In the genomic region with DNA sequence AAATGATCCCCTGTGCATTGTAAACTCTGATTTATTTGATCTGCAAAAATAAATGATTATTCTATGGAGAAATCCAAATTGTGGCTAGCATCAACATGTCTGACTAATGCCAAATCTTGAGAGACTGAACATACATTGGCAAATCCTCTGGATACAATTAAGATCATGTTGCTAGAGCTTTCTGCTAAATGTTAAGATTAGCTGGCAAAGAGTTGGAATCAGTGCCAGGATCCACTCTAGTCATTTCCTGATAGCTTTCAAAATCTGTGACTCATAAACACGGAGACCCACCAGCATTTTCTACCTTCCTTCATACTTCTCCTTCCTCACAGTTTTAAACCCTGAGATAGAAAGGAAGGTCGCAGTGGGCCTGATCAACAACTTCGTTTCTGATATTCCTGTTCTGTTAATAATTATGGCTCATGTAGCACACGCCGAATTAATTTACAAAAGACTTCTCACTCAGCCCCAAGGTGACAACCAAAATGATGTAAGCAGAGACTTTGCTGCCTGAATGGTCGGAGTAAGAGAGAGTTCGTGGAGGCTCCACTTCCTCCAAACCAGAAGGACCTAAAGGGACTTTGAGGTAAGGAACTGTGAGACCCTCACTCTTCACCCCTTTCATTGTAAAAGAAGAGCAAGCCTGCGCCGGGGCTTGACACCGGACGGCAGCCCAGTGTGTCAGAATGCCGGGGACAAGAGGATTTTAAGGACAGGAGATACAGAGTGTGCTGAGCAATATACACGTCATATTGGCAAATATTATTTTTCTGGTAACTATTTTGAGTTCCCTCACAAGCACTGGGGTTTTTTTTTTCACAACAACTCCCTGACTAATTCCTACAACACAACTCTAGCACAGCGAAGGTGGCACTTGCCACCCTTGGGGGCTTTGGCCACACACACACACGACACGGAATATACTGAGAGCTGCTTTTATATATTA, we compare ENCODE assay signal across 14 cellular contexts. TPM values are rescaled to one million over a fixed set of nuclear protein-coding genes. Genes with fewer than 3 reads are reported as not detected.
DNase-seq lines count a peak whose midpoint lies in the region; ATAC-seq and TF ChIP-seq lines count a peak whose summit lies in the region.
"Had no signal": no experiment of that assay in that cellular context is flagged by ENCODE, and none has a peak within 500 bp of the region (broad histone marks: within the 10 kb centered on the region; RNA-seq: fewer than 3 reads in every experiment).

No MANE protein-coding gene starts in this region.

- no peaks in the 10 kb centered on the region for H3K4me1 ChIP-seq in BE2C
- H3K4me1 ChIP-seq: Peyer's patch had no signal

- TF ChIP-seq CTCF in AG10803 (conservative IDR thresholded peaks at IDR 0.05; ENCODE audit: low read length) (no peak), chondrocyte (IDR thresholded peaks at IDR 0.05) (no peak), BE2C (IDR thresholded peaks at IDR 0.05; ENCODE audit: low read depth, low read length) (no peak)

- H3K36me3 ChIP-seq in BE2C, result no peaks in the 10 kb centered on the region
- H3K36me3 ChIP-seq: Peyer's patch had no signal

- DNase-seq in AG10803 (ENCODE audit: low read depth), result peak; percentile 93
- peak; percentile 91 for DNase-seq in M059J (ENCODE audit: low read depth)
- no peak for DNase-seq in chondrocyte (ENCODE audit: low spot score)
- DNase-seq in lung microvascular endothelial cell (ENCODE audit: low read depth in 2 of 2), result peak; percentile 69 to 84
- no peak for DNase-seq in BE2C
- DNase-seq in OCI-M2 (lab: John Stamatoyannopoulos, UW; ENCODE audit: unreplicated experiment), result no peak
- no peak for DNase-seq in RPMI8226
- DNase-seq: activated T-cell treated with anti-CD3 and anti-CD28 coated beads, Interleukin-2, amount 50 U/mL, for 4 hours; cerebellar nuclear complex; naive thymus-derived CD4-positive, alpha-beta T cell; NCI-H146; Peyer's patch had no signal

- no peaks in the 10 kb centered on the region for H3K27me3 ChIP-seq in BE2C
- H3K27me3 ChIP-seq: Peyer's patch had no signal

- no peaks in the 10 kb centered on the region for H3K9me3 ChIP-seq in BE2C
- H3K9me3 ChIP-seq: Peyer's patch had no signal

- H3K36me3 Mint-ChIP-seq in chondrocyte (ENCODE audit: low read depth), result peaks cover 16% of the 10 kb centered on the region
- H3K36me3 Mint-ChIP-seq: naive thymus-derived CD4-positive, alpha-beta T cell; stimulated activated effector memory CD8-positive, alpha-beta T cell treated with anti-CD3 and anti-CD28 coated beads, Interleukin-12 subunit alpha, Interleukin-12 subunit beta, amount 100 ng/mL, for 72 hours had no signal

- no peak for ATAC-seq in GM21515 (IDR thresholded peaks at IDR 0.05; ENCODE audit: unreplicated experiment)
- ATAC-seq: activated T-cell treated with anti-CD3 and anti-CD28 coated beads, Interleukin-2, amount 50 U/mL, for 4 hours; naive thymus-derived CD4-positive, alpha-beta T cell; stimulated activated effector memory CD8-positive, alpha-beta T cell treated with anti-CD3 and anti-CD28 coated beads, Interleukin-12 subunit alpha, Interleukin-12 subunit beta, amount 100 ng/mL, for 72 hours had no signal

- no peaks in the 10 kb centered on the region for H3K9me3 Mint-ChIP-seq in chondrocyte (ENCODE audit: low read depth)
- H3K9me3 Mint-ChIP-seq: activated T-cell treated with anti-CD3 and anti-CD28 coated beads, Interleukin-2, amount 50 U/mL, for 4 hours; naive thymus-derived CD4-positive, alpha-beta T cell; stimulated activated effector memory CD8-positive, alpha-beta T cell treated with anti-CD3 and anti-CD28 coated beads, Interleukin-12 subunit alpha, Interleukin-12 subunit beta, amount 100 ng/mL, for 72 hours had no signal

- H3K27me3 Mint-ChIP-seq in chondrocyte (ENCODE audit: low read depth), result no peaks in the 10 kb centered on the region

- H3K4me3 Mint-ChIP-seq in chondrocyte (ENCODE audit: unreplicated experiment), result no peak overlapping the region
- H3K4me3 Mint-ChIP-seq: activated T-cell treated with anti-CD3 and anti-CD28 coated beads, Interleukin-2, amount 50 U/mL, for 4 hours; naive thymus-derived CD4-positive, alpha-beta T cell; stimulated activated effector memory CD8-positive, alpha-beta T cell treated with anti-CD3 and anti-CD28 coated beads, Interleukin-12 subunit alpha, Interleukin-12 subunit beta, amount 100 ng/mL, for 72 hours had no signal

- peak overlapping the region; percentile 94 for H3K27ac Mint-ChIP-seq in chondrocyte (ENCODE audit: unreplicated experiment)
- H3K27ac Mint-ChIP-seq: naive thymus-derived CD4-positive, alpha-beta T cell; stimulated activated effector memory CD8-positive, alpha-beta T cell treated with anti-CD3 and anti-CD28 coated beads, Interleukin-12 subunit alpha, Interleukin-12 subunit beta, amount 100 ng/mL, for 72 hours had no signal

- peaks cover 28% of the 10 kb centered on the region for H3K4me1 Mint-ChIP-seq in chondrocyte (ENCODE audit: low read depth)
- H3K4me1 Mint-ChIP-seq: naive thymus-derived CD4-positive, alpha-beta T cell; stimulated activated effector memory CD8-positive, alpha-beta T cell treated with anti-CD3 and anti-CD28 coated beads, Interleukin-12 subunit alpha, Interleukin-12 subunit beta, amount 100 ng/mL, for 72 hours had no signal

- H3K4me3 ChIP-seq in AG10803 (ENCODE audit: low read length) (no peak overlapping the region), BE2C (ENCODE audit: low read depth, low read length) (no peak overlapping the region)
- H3K4me3 ChIP-seq: Peyer's patch had no signal

RNA-seq across cellular contexts. Expression of gene SERPINH1, which starts 42.0 kb away (rescaled TPM):
- total RNA-seq in M059J (2014; rRNA removed; shearing (Covaris generic)), result 369 and 512 TPM in 2 replicates
- 1,000 to 1,204 TPM (median 1,170 TPM) in 3 replicates for total RNA-seq in chondrocyte
- 211 and 279 TPM in 2 replicates for total RNA-seq in lung microvascular endothelial cell
- 387 TPM for polyA plus RNA-seq in BE2C (2012; ENCODE audit: insufficient read depth, insufficient read length, low read depth)

Comparison
In these comparisons a context has a peak if more than half of its experiments do, and no peak if none do; other contexts are left out.
1. DNase-seq: peak in AG10803 (single experiment), M059J (single experiment) and lung microvascular endothelial cell (2 of 2); none in chondrocyte (single experiment), BE2C (single experiment), OCI-M2 (single experiment) and RPMI8226 (single experiment).